Comparison of ENCODE assay signal across 1 cellular context in the genomic region with DNA sequence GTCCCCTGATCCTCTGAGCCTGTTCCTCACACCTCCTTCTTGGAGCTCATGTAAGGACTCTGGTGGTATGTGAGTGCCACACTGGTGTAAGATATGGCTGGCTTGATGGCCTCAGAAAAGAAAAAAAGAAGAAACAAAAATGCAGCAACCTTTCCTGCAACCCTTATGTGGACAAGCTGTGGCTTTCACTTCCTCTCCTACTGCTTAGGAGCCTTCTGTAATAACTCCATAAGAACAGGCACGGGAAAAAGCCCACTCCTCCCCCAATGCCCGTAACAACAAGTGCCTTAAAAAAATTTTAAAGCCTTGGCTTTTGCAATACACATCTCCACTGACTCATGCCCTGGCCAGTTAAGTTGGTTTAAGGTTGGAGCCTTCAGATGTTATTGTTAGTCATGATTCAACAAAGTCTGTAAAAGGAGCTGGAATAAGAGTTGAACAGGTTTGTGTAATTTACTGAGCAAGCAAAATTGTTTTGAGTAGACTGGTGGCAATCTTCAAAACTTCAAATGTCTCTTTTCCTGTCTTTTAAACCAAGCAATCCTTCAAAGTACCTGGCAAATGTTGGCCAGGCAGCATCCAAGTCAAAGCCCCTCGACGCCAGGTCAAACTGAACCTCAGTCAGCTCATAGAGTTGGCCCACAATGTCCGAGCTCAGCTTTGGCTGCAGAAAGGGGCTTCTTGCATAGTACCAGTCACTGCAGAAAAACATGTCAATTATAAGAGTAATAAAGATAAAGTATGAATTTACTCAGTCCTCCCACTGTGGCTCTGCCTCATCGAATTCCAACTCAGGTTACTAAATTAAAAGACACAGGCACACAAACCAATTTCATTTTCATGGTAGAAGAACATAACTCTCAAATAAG.
TF ChIP-seq lines count a peak whose summit lies in the region.

No MANE protein-coding gene starts in this region.

TF ChIP-seq in WTC11, 78 proteins besides CTCF, POLR2A, EP300 and RAD21 (continued from another document):
- TF ChIP-seq, protein P1, sequence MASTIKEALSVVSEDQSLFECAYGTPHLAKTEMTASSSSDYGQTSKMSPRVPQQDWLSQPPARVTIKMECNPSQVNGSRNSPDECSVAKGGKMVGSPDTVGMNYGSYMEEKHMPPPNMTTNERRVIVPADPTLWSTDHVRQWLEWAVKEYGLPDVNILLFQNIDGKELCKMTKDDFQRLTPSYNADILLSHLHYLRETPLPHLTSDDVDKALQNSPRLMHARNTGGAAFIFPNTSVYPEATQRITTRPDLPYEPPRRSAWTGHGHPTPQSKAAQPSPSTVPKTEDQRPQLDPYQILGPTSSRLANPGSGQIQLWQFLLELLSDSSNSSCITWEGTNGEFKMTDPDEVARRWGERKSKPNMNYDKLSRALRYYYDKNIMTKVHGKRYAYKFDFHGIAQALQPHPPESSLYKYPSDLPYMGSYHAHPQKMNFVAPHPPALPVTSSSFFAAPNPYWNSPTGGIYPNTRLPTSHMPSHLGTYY (CRISPR knock-in tag; IDR thresholded peaks at IDR 0.05) = no peak
- TF ChIP-seq ZNF121 (CRISPR knock-in tag; IDR thresholded peaks at IDR 0.05) = no peak
- no peak for TF ChIP-seq ATF1 (CRISPR knock-in tag; IDR thresholded peaks at IDR 0.05)
- TF ChIP-seq, protein P2, sequence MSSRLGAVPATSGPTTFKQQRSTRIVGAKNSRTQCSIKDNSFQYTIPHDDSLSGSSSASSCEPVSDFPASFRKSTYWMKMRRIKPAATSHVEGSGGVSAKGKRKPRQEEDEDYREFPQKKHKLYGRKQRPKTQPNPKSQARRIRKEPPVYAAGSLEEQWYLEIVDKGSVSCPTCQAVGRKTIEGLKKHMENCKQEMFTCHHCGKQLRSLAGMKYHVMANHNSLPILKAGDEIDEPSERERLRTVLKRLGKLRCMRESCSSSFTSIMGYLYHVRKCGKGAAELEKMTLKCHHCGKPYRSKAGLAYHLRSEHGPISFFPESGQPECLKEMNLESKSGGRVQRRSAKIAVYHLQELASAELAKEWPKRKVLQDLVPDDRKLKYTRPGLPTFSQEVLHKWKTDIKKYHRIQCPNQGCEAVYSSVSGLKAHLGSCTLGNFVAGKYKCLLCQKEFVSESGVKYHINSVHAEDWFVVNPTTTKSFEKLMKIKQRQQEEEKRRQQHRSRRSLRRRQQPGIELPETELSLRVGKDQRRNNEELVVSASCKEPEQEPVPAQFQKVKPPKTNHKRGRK (CRISPR knock-in tag; IDR thresholded peaks at IDR 0.05; ENCODE audit: borderline replicate concordance) = no peak
- no peak for TF ChIP-seq SMAD3 (CRISPR knock-in tag; IDR thresholded peaks at IDR 0.05; ENCODE audit: borderline replicate concordance)
- TF ChIP-seq, protein P3, sequence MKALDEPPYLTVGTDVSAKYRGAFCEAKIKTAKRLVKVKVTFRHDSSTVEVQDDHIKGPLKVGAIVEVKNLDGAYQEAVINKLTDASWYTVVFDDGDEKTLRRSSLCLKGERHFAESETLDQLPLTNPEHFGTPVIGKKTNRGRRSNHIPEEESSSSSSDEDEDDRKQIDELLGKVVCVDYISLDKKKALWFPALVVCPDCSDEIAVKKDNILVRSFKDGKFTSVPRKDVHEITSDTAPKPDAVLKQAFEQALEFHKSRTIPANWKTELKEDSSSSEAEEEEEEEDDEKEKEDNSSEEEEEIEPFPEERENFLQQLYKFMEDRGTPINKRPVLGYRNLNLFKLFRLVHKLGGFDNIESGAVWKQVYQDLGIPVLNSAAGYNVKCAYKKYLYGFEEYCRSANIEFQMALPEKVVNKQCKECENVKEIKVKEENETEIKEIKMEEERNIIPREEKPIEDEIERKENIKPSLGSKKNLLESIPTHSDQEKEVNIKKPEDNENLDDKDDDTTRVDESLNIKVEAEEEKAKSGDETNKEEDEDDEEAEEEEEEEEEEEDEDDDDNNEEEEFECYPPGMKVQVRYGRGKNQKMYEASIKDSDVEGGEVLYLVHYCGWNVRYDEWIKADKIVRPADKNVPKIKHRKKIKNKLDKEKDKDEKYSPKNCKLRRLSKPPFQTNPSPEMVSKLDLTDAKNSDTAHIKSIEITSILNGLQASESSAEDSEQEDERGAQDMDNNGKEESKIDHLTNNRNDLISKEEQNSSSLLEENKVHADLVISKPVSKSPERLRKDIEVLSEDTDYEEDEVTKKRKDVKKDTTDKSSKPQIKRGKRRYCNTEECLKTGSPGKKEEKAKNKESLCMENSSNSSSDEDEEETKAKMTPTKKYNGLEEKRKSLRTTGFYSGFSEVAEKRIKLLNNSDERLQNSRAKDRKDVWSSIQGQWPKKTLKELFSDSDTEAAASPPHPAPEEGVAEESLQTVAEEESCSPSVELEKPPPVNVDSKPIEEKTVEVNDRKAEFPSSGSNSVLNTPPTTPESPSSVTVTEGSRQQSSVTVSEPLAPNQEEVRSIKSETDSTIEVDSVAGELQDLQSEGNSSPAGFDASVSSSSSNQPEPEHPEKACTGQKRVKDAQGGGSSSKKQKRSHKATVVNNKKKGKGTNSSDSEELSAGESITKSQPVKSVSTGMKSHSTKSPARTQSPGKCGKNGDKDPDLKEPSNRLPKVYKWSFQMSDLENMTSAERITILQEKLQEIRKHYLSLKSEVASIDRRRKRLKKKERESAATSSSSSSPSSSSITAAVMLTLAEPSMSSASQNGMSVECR (CRISPR knock-in tag; IDR thresholded peaks at IDR 0.05; ENCODE audit: borderline replicate concordance) = no peak
- TF ChIP-seq, protein P4, sequence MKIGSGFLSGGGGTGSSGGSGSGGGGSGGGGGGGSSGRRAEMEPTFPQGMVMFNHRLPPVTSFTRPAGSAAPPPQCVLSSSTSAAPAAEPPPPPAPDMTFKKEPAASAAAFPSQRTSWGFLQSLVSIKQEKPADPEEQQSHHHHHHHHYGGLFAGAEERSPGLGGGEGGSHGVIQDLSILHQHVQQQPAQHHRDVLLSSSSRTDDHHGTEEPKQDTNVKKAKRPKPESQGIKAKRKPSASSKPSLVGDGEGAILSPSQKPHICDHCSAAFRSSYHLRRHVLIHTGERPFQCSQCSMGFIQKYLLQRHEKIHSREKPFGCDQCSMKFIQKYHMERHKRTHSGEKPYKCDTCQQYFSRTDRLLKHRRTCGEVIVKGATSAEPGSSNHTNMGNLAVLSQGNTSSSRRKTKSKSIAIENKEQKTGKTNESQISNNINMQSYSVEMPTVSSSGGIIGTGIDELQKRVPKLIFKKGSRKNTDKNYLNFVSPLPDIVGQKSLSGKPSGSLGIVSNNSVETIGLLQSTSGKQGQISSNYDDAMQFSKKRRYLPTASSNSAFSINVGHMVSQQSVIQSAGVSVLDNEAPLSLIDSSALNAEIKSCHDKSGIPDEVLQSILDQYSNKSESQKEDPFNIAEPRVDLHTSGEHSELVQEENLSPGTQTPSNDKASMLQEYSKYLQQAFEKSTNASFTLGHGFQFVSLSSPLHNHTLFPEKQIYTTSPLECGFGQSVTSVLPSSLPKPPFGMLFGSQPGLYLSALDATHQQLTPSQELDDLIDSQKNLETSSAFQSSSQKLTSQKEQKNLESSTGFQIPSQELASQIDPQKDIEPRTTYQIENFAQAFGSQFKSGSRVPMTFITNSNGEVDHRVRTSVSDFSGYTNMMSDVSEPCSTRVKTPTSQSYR (CRISPR knock-in tag; IDR thresholded peaks at IDR 0.05) = no peak
